In genomic region chr14:53127151-53127550, GRCh38 we compare ENCODE assay signal across 11 cellular contexts. TPM values are rescaled to one million over a fixed set of nuclear protein-coding genes. Genes with fewer than 3 reads are reported as not detected.
A peak's percentile ranks its signal among the peaks of the same experiment; 100 is the strongest.
DNase-seq lines count a peak whose midpoint lies in the region; ATAC-seq and TF ChIP-seq lines count a peak whose summit lies in the region.
"Had no signal": no experiment of that assay in that cellular context is flagged by ENCODE, and none has a peak within 500 bp of the region (broad histone marks: within the 10 kb centered on the region; RNA-seq: fewer than 3 reads in every experiment).

No MANE protein-coding gene starts in this region.

- H2AK5ac ChIP-seq in IMR-90 (ENCODE audit: low read depth, low read length), result no peak overlapping the region
- H2AK5ac ChIP-seq in H9 (ENCODE audit: insufficient read length, low read length), result no peak overlapping the region

- POLR2A ChIA-PET in CD8-positive, alpha-beta T cell (lab: Charles Lee), result interaction anchor here (1.0 to 1.8 kb wide), 4 partner anchors 18 to 25 kb away, joined by 3 to 9 read pairs (median 4); partner anchors contain the start of gene DDHD1
- POLR2A ChIA-PET in IMR-90 (lab: Charles Lee; ENCODE audit: unreplicated experiment), result interaction anchor here (0.7 kb wide), 1 partner anchor 298 kb away, joined by 3 read pairs; no protein-coding TSS in a partner anchor

- H2BK120ac ChIP-seq in IMR-90 (ENCODE audit: low read depth, low read length) (peak overlapping the region; percentile 19; the same call in 1 of the 2 replicates), H9 (ENCODE audit: low read depth, low read length, poor library complexity, severe bottlenecking) (no peak overlapping the region)

- H3K23ac ChIP-seq in IMR-90 (ENCODE audit: low read depth, low read length) (peak overlapping the region; percentile 38; the same call in 1 of the 2 replicates), H9 (ENCODE audit: insufficient read length, low read depth, low read length) (no peak overlapping the region)

- H3K9ac ChIP-seq in IMR-90 (ENCODE audit: low read depth, low read length) (no peak overlapping the region; the same call in 1 of the 2 replicates), colonic mucosa (ENCODE audit: low read depth in 2 of 2, low read length in 2 of 2) (no peak overlapping the region), H9 (ENCODE audit: extremely low read depth, insufficient read length, low read length) (no peak overlapping the region)

- H3K79me2 ChIP-seq in osteoblast (ENCODE audit: insufficient read depth, low read length), result peaks cover 58% of the 10 kb centered on the region
- peaks cover 2% of the 10 kb centered on the region; the same call in 1 of the 2 replicates for H3K79me2 ChIP-seq in H9 (ENCODE audit: insufficient read depth, low read length)

- no peak overlapping the region for H3K27ac ChIP-seq in CD8-positive, alpha-beta T cell (ENCODE audit: low read depth, low read length)
- H3K27ac ChIP-seq in IMR-90 (ENCODE audit: insufficient read depth, low read length) (no peak overlapping the region), colonic mucosa (peak overlapping the region; percentile 15), osteoblast (ENCODE audit: low read depth, low read length) (peak overlapping the region; percentile 61), H9 (ENCODE audit: insufficient read length, low read depth, low read length) (no peak overlapping the region)

- no peaks in the 10 kb centered on the region for H3K27me3 ChIP-seq in CD8-positive, alpha-beta T cell (ENCODE audit: insufficient read depth, low read length)
- no peaks in the 10 kb centered on the region for H3K27me3 ChIP-seq in IMR-90 (ENCODE audit: control insufficient read depth, insufficient read depth, low read length)
- H3K27me3 ChIP-seq in colonic mucosa, result no peaks in the 10 kb centered on the region
- H3K27me3 ChIP-seq in osteoblast (ENCODE audit: insufficient read depth, low read length), result no peaks in the 10 kb centered on the region
- H3K27me3 ChIP-seq in H9 (ENCODE audit: insufficient read depth, low read length), result no peaks in the 10 kb centered on the region

- H3K9me1 ChIP-seq in IMR-90 (ENCODE audit: insufficient read depth, low read length), result 0 out of 2 replicates have a peak, but pooled peaks cover 4% of the 10 kb centered on the region

- H3K14ac ChIP-seq in IMR-90 (replicated peaks; ENCODE audit: low read depth, low read length) (peak overlapping the region; percentile 5; the same call in 1 of the 2 replicates), H9 (ENCODE audit: insufficient read depth, low read length) (no peak overlapping the region)

- H4K91ac ChIP-seq in IMR-90 (ENCODE audit: insufficient read depth, low read depth, low read length) (no peak overlapping the region), H9 (ENCODE audit: insufficient read length, low read depth, low read length) (no peak overlapping the region)

- H3K23me2 ChIP-seq in H9 (ENCODE audit: insufficient read length, low read depth, low read length, poor library complexity, severe bottlenecking), result no peaks in the 10 kb centered on the region

- H3K9me3 Mint-ChIP-seq in CD8-positive, alpha-beta T cell, result no peaks in the 10 kb centered on the region
- H3K9me3 Mint-ChIP-seq in H9, result peaks cover 0 to 2% of the 10 kb centered on the region in 2 experiments; a peak in 2 of 5 replicates

- H3K4me3 ChIP-seq in CD8-positive, alpha-beta T cell (ENCODE audit: low read depth, low read length), result no peak overlapping the region
- H3K4me3 ChIP-seq in IMR-90 (ENCODE audit: insufficient read depth, low read depth, low read length), result no peak overlapping the region
- no peak overlapping the region for H3K4me3 ChIP-seq in colonic mucosa
- peak overlapping the region; percentile 40 for H3K4me3 ChIP-seq in osteoblast (ENCODE audit: insufficient read depth, low read length)
- no peak overlapping the region for H3K4me3 ChIP-seq in lower leg skin (ENCODE audit: low read depth, poor library complexity, severe bottlenecking)

- H4K8ac ChIP-seq in IMR-90 (ENCODE audit: low read depth in 2 of 2, low read length in 2 of 2) (peak overlapping the region in 1 of 2 experiments; percentile 1; a peak in 1 of 4 replicates), H9 (replicated peaks; ENCODE audit: insufficient read length, low read depth, low read length) (no peak overlapping the region)

- no peak overlapping the region for H3T11ph ChIP-seq in H9 (ENCODE audit: low read length)

- no peaks in the 10 kb centered on the region for H3K36me3 Mint-ChIP-seq in CD8-positive, alpha-beta T cell
- peaks cover 0 to 2% (median 0%) of the 10 kb centered on the region in 3 experiments; a peak in 2 of 7 replicates for H3K36me3 Mint-ChIP-seq in H9 (ENCODE audit: insufficient read depth in 1 of 3, low read depth in 3 of 3)

- H2BK12ac ChIP-seq in H9 (ENCODE audit: insufficient read length, low read depth, low read length), result no peak overlapping the region

- no peak for DNase-seq in CD8-positive, alpha-beta T cell
- no peak for DNase-seq in IMR-90
- no peak for DNase-seq in colonic mucosa
- no peak for DNase-seq in osteoblast (ENCODE audit: insufficient read length, low spot score, missing footprints)
- DNase-seq in NCI-H1092 treated with DMSO at 0.1 percent for 48 hours (lab: John Stamatoyannopoulos, UW), result no peak
- DNase-seq in lower leg skin (ENCODE audit: low spot score in 2 of 2), result no peak
- DNase-seq in H9, result no peak
- DNase-seq: mesendoderm, NCI-H1417, retina had no signal

- WGBS in IMR-90 (ENCODE audit: extremely low coverage in 2 of 2, insufficient read length in 1 of 2), 2 experiments, result no CpG with 5 or more reads among the region's 1 CpG
- WGBS in lower leg skin, 2 donors, result 30 to 38% methylated on average over 1 of the region's 1 CpG
- WGBS in H9 (ENCODE audit: extremely low coverage, insufficient read length, low lambda C conversion rate), result no CpG with 5 or more reads among the region's 1 CpG

- H3K56ac ChIP-seq in IMR-90 (ENCODE audit: extremely low read depth, insufficient read depth, low read length), result no peak overlapping the region
- no peak overlapping the region for H3K56ac ChIP-seq in H9 (ENCODE audit: insufficient read length, low read depth, low read length)

- H3K4ac ChIP-seq in IMR-90 (ENCODE audit: low read depth, low read length) (no peak overlapping the region), H9 (ENCODE audit: low read depth, low read length) (no peak overlapping the region)

- H2BK15ac ChIP-seq in IMR-90 (ENCODE audit: low read depth, low read length), result no peak overlapping the region; the same call in 2 of the 3 replicates
- H2BK15ac ChIP-seq in H9 (ENCODE audit: low read depth, low read length), result no peak overlapping the region

- dilution Hi-C loops in IMR-90 (cut with HindIII; ENCODE audit: low sequenced_read_pairs, unreplicated experiment), result no loop called here

- no peaks in the 10 kb centered on the region for H3K36me3 ChIP-seq in CD8-positive, alpha-beta T cell (ENCODE audit: insufficient read depth, low read length)
- H3K36me3 ChIP-seq in IMR-90 (ENCODE audit: control insufficient read depth, insufficient read depth, low read length) (no peaks in the 10 kb centered on the region), colonic mucosa (no peaks in the 10 kb centered on the region), osteoblast (ENCODE audit: insufficient read depth, low read length) (no peaks in the 10 kb centered on the region)

- no peaks in the 10 kb centered on the region for H4K20me1 ChIP-seq in IMR-90 (ENCODE audit: insufficient read depth, low read length)
- no peaks in the 10 kb centered on the region for H4K20me1 ChIP-seq in osteoblast (ENCODE audit: insufficient read depth, low read length)
- H4K20me1 ChIP-seq in H9 (ENCODE audit: control insufficient read depth, insufficient read depth, insufficient read length), result no peaks in the 10 kb centered on the region

- H3K9me3 ChIP-seq in CD8-positive, alpha-beta T cell (ENCODE audit: low read length), result no peaks in the 10 kb centered on the region
- H3K9me3 ChIP-seq in IMR-90 (ENCODE audit: control insufficient read depth, insufficient read depth, low read length) (peaks cover 1% of the 10 kb centered on the region; the same call in 1 of the 2 replicates), colonic mucosa (no peaks in the 10 kb centered on the region), osteoblast (ENCODE audit: low read depth, low read length) (no peaks in the 10 kb centered on the region), H9 (ENCODE audit: control insufficient read depth, low read depth, low read length) (no peaks in the 10 kb centered on the region)

- H3K4me3 Mint-ChIP-seq in CD8-positive, alpha-beta T cell, result peak overlapping the region; percentile 47
- no peak overlapping the region for H3K4me3 Mint-ChIP-seq in H9

- no peaks in the 10 kb centered on the region for H3K27me3 Mint-ChIP-seq in CD8-positive, alpha-beta T cell (ENCODE audit: low read depth)
- H3K27me3 Mint-ChIP-seq in H9 (ENCODE audit: low read depth), result no peaks in the 10 kb centered on the region

- no peak for TF ChIP-seq CTCF in CD8-positive, alpha-beta T cell (IDR thresholded peaks at IDR 0.05)
- TF ChIP-seq CTCF in IMR-90 (conservative IDR thresholded peaks at IDR 0.05; ENCODE audit: low read depth, low read length) (no peak), colonic mucosa (IDR thresholded peaks at IDR 0.05) (no peak), osteoblast (IDR thresholded peaks at IDR 0.05; ENCODE audit: extremely low read depth, low read depth, low read length) (no peak), lower leg skin (IDR thresholded peaks at IDR 0.05) (no peak), H9 (conservative IDR thresholded peaks at IDR 0.05) (no peak)

- peaks cover 14 to 25% of the 10 kb centered on the region in 2 experiments for H3K79me1 ChIP-seq in IMR-90 (ENCODE audit: low read depth in 1 of 2, low read length in 2 of 2)
- no peaks in the 10 kb centered on the region for H3K79me1 ChIP-seq in H9 (ENCODE audit: insufficient read depth, low read depth, low read length, poor library complexity, severe bottlenecking)

- no peak overlapping the region; the same call in 1 of the 2 replicates for H4K5ac ChIP-seq in IMR-90 (ENCODE audit: low read depth, low read length)
- no peak overlapping the region for H4K5ac ChIP-seq in H9 (ENCODE audit: insufficient read length, low read depth, low read length)

- peak overlapping the region; percentile 78 for H3K27ac Mint-ChIP-seq in CD8-positive, alpha-beta T cell
- no peak overlapping the region; a peak in 1 of 7 replicates for H3K27ac Mint-ChIP-seq in H9

- CTCF ChIA-PET in CD8-positive, alpha-beta T cell (lab: Charles Lee), result interaction anchor here (1.1 kb wide), 1 partner anchor 18 kb away, joined by 5 read pairs; no protein-coding TSS in a partner anchor
- CTCF ChIA-PET in IMR-90 (lab: Yijun Ruan, JAX), result interaction anchor here (1.3 kb wide), 1 partner anchor 27 kb away, joined by 3 read pairs; no protein-coding TSS in a partner anchor

- ATAC-seq in CD8-positive, alpha-beta T cell, result no peak
- ATAC-seq in IMR-90 (ENCODE audit: low read depth) (peak; percentile 29), HG03469 (IDR thresholded peaks at IDR 0.05; ENCODE audit: unreplicated experiment) (no peak)

- H3K18ac ChIP-seq in IMR-90 (ENCODE audit: low read depth, low read length) (peak overlapping the region; percentile 65), H9 (ENCODE audit: insufficient read length, low read depth, low read length) (no peak overlapping the region)

- intact Hi-C loops in CD8-positive, alpha-beta T cell (cut with DNase I, micrococcal nuclease), result no loop called here
- intact Hi-C loops in IMR-90 (cut with micrococcal nuclease) (no loop called here), colonic mucosa (cut with DNase I) (no loop called here), lower leg skin (cut with DNase I; ENCODE audit: low total_unique reads) (no loop called here)

- H3K4me1 ChIP-seq in CD8-positive, alpha-beta T cell (ENCODE audit: insufficient read depth, low read length), result peaks cover 15% of the 10 kb centered on the region
- H3K4me1 ChIP-seq in IMR-90 (ENCODE audit: control insufficient read depth, insufficient read depth, low read length) (peaks cover 4% of the 10 kb centered on the region), colonic mucosa (no peaks in the 10 kb centered on the region), osteoblast (ENCODE audit: insufficient read depth, low read length) (peaks cover 7% of the 10 kb centered on the region), H9 (ENCODE audit: insufficient read depth, low read length) (no peaks in the 10 kb centered on the region)

- no peak for TF ChIP-seq RAD21 in IMR-90 (IDR thresholded peaks at IDR 0.05; ENCODE audit: low read length)

- BruUV-seq in IMR-90 (replicated peaks; lab: Mats Ljungman, UMichigan), result no TSS peak

- TF ChIP-seq POLR2A in IMR-90 (IDR thresholded peaks at IDR 0.05; ENCODE audit: low read depth, low read length) (no peak), lower leg skin (IDR thresholded peaks at IDR 0.05) (no peak)

- peaks cover 31% of the 10 kb centered on the region for H3K4me1 Mint-ChIP-seq in CD8-positive, alpha-beta T cell (ENCODE audit: low read depth)
- 0 out of 4 replicates have a peak, but pooled peaks cover 0 to 3% of the 10 kb centered on the region in 2 experiments for H3K4me1 Mint-ChIP-seq in H9

- H2AK9ac ChIP-seq in IMR-90 (replicated peaks; ENCODE audit: low read depth, low read length, poor library complexity), result no peak overlapping the region

- in situ Hi-C loops in IMR-90 (cut with MboI; ENCODE audit: low sequenced_read_pairs), result no loop called here

- H2BK20ac ChIP-seq in IMR-90 (ENCODE audit: low read depth, low read length) (peak overlapping the region; percentile 18; the same call in 1 of the 2 replicates), H9 (ENCODE audit: low read depth, low read length, poor library complexity, severe bottlenecking) (no peak overlapping the region)

- H2BK5ac ChIP-seq in IMR-90 (ENCODE audit: low read depth, low read length, poor library complexity, severe bottlenecking) (no peak overlapping the region), H9 (ENCODE audit: insufficient read length, low read length) (no peak overlapping the region)

- H3K4me2 ChIP-seq in IMR-90 (ENCODE audit: low read depth, low read length) (peak overlapping the region; percentile 86), osteoblast (ENCODE audit: insufficient read depth, low read length) (peak overlapping the region; percentile 68), H9 (ENCODE audit: insufficient read depth, insufficient read length, low read length) (no peak overlapping the region)

- H2AFZ ChIP-seq in IMR-90 (replicated peaks; ENCODE audit: low read length, poor library complexity) (no peak overlapping the region), osteoblast (ENCODE audit: low read length) (peak overlapping the region; percentile 54), H9 (ENCODE audit: low read length) (no peak overlapping the region)

RNA-seq across cellular contexts. Expression of gene DDHD1, which starts 26.0 kb away (rescaled TPM):
- total RNA-seq in CD8-positive, alpha-beta T cell, result 10 to 100 TPM; 40.1 to 44.3 TPM
- total RNA-seq in IMR-90 (2012; rRNA removed) (9.0 and 14.2 TPM in 2 replicates), colonic mucosa (1 to 10 TPM; 7.5 TPM), osteoblast (30.0 and 38.0 TPM in 2 replicates), lower leg skin (10 to 100 TPM in 3 of 4 donors, 1 to 10 TPM in 1; 9.7 to 19.4 (median 14.6) TPM), H9 (2021) (12.8 and 15.7 TPM in 2 replicates)
- polyA plus RNA-seq in IMR-90 (2012; rRNA removed), result 3.7 and 4.5 TPM in 2 replicates
- polyA plus RNA-seq in IMR-90 (2012; cell fraction: cytosol; rRNA removed), result 1.3 and 1.4 TPM in 2 replicates
- polyA plus RNA-seq in IMR-90 (2012; cell fraction: nucleus; rRNA removed; ENCODE audit: low replicate concordance), result 1.9 and 10.8 TPM in 2 replicates

Comparison
In these comparisons a context has a peak if more than half of its experiments do, and no peak if none do; other contexts are left out.
1. H3K27ac ChIP-seq: peak in colonic mucosa (single experiment) and osteoblast (single experiment); none in CD8-positive, alpha-beta T cell (single experiment), IMR-90 (single experiment) and H9 (single experiment).